Comparison of ENCODE assay signal across 16 cellular contexts in the genomic region with DNA sequence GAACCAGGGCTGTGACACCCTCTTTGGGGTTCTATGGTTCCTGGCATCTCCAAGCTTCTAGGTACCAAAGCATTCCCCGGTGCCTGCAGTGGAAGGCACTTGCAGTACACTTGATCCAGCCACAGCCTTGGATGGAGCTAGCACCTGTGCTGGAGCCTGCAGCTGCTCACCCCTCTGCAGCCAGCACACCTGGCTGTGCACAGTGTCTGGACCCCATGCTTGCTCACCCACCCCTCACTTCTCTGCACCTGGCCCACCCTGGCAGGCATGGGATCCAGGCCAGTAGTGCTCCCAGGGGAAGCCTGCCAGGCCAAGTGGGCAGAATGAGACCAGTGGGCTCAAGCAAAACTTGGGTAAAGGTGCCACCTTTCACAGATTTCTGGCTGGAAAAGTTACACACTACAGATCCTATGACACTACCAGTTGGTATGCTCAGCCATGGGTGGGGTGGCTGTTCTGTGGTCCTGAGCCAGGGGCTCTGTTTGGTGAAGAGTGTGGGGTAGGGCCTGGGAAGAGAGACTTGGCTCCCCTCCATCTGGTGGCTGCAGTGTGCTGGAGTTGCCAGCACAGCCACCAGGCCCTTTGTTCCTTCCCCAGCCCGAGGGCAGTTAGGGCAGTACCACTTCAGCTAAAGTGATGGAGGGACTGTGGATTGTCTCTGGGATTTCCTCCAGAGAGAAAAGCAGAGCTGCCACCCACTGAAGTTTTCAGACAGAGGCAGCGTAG.
DNase-seq lines count a peak whose midpoint lies in the region; ATAC-seq and TF ChIP-seq lines count a peak whose summit lies in the region.
"Had no signal": no experiment of that assay in that cellular context is flagged by ENCODE, and none has a peak within 500 bp of the region (broad histone marks: within the 10 kb centered on the region; RNA-seq: fewer than 3 reads in every experiment).

No MANE protein-coding gene starts in this region.

- no peak overlapping the region for H3K27ac ChIP-seq in upper lobe of right lung
- H3K27ac ChIP-seq: BLaER1, HL-60 had no signal

- ATAC-seq in upper lobe of right lung (peak; percentile 39), GM21723 (IDR thresholded peaks at IDR 0.05; ENCODE audit: unreplicated experiment) (no peak)
- ATAC-seq: HCT116 had no signal

- no peaks in the 10 kb centered on the region for H3K4me1 ChIP-seq in upper lobe of right lung
- H3K4me1 ChIP-seq: BLaER1 had no signal

- TF ChIP-seq CTCF in osteocyte (IDR thresholded peaks at IDR 0.05) (no peak), upper lobe of right lung (IDR thresholded peaks at IDR 0.05) (no peak)

- H3K36me3 Mint-ChIP-seq in osteocyte (ENCODE audit: unreplicated experiment): no peaks in the 10 kb centered on the region
- H3K36me3 Mint-ChIP-seq: CD8-positive, alpha-beta memory T cell had no signal

- H3K4me1 Mint-ChIP-seq in osteocyte (ENCODE audit: unreplicated experiment): no peaks in the 10 kb centered on the region
- H3K4me1 Mint-ChIP-seq: CD8-positive, alpha-beta memory T cell had no signal

- peaks cover 6% of the 10 kb centered on the region for H3K9me3 Mint-ChIP-seq in osteocyte (ENCODE audit: unreplicated experiment)

- H3K4me3 Mint-ChIP-seq in osteocyte (ENCODE audit: unreplicated experiment): no peak overlapping the region
- H3K4me3 Mint-ChIP-seq: CD8-positive, alpha-beta memory T cell had no signal

- intact Hi-C loops in upper lobe of right lung (cut with DNase I): no loop called here

- DNase-seq in NCI-H1105 (lab: John Stamatoyannopoulos, UW): peak; percentile 10
- DNase-seq in NCI-H1105 treated with DMSO at 0.1 percent for 48 hours (lab: John Stamatoyannopoulos, UW): no peak
- peak; percentile 21 for DNase-seq in astrocyte of the hippocampus (ENCODE audit: low read depth, low spot score)
- peak; percentile 70 for DNase-seq in osteocyte (ENCODE audit: extremely low spot score, unreplicated experiment)
- no peak for DNase-seq in upper lobe of right lung
- DNase-seq in hepatic stellate cell (ENCODE audit: low spot score): no peak
- no peak for DNase-seq in COR-L47 (lab: John Stamatoyannopoulos, UW)
- DNase-seq: 8988T; AML-193; CD8-positive, alpha-beta memory T cell; DMS53; GF-D8 had no signal

- no peaks in the 10 kb centered on the region for H3K27me3 ChIP-seq in upper lobe of right lung
- H3K27me3 ChIP-seq: BLaER1 had no signal

- H3K4me3 ChIP-seq in upper lobe of right lung: no peak overlapping the region
- H3K4me3 ChIP-seq: BLaER1 had no signal

- no peaks in the 10 kb centered on the region for H3K36me3 ChIP-seq in upper lobe of right lung
- H3K36me3 ChIP-seq: BLaER1 had no signal

- no peaks in the 10 kb centered on the region for H3K27me3 Mint-ChIP-seq in osteocyte (ENCODE audit: unreplicated experiment)
- H3K27me3 Mint-ChIP-seq: CD8-positive, alpha-beta memory T cell had no signal

- H3K27ac Mint-ChIP-seq in osteocyte (ENCODE audit: unreplicated experiment): no peak overlapping the region
- H3K27ac Mint-ChIP-seq: CD8-positive, alpha-beta memory T cell had no signal

- no peaks in the 10 kb centered on the region for H3K9me3 ChIP-seq in upper lobe of right lung
- H3K9me3 ChIP-seq: BLaER1 had no signal

Comparison
In these comparisons a context has a peak if more than half of its experiments do, and no peak if none do; other contexts are left out.
1. DNase-seq: peak in NCI-H1105 (single experiment), astrocyte of the hippocampus (single experiment) and osteocyte (single experiment); none in NCI-H1105 treated with DMSO at 0.1 percent for 48 hours (single experiment), upper lobe of right lung (single experiment), hepatic stellate cell (single experiment) and COR-L47 (single experiment).